ENCODE assay signal across 11 cellular contexts in the genomic region with DNA sequence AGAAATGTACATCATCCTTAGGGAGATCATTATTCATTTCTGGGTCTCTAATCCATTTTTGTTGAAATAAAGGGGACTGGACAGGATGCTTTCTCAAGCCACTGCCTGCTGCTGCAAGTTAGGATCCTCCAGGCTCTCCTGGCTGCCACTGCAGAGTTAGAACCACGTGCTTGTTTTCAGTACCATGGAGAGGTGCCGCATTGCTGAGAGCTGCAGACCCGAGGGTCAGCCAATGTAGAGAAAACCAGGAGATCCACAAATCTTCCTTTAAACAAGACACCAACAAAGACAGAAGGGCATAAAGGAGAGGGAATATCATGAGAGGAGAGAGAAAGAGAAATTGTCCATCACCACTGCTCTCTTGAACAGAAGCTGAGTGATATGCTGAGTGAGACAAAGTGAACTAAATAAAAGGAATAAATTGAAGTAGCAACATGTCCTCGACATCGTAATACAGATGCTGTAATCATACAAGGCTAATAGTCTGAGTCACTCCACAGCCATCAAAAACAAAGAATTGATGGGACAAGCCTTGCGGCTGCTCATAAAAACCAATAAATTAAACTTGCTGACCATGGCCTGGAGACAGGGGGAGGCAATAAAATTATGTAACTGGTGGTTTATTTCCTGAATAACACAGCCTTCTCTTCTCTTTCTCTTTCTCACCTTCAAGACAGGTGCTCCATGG.
A peak's percentile ranks its signal among the peaks of the same experiment; 100 is the strongest.
DNase-seq lines count a peak whose midpoint lies in the region; ATAC-seq and TF ChIP-seq lines count a peak whose summit lies in the region.
"Had no signal": no experiment of that assay in that cellular context is flagged by ENCODE, and none has a peak within 500 bp of the region (broad histone marks: within the 10 kb centered on the region; RNA-seq: fewer than 3 reads in every experiment).

No MANE protein-coding gene starts in this region.

- H3K79me2 ChIP-seq in MM.1S (ENCODE audit: low read length): no peaks in the 10 kb centered on the region

- H3K36me3 ChIP-seq in MM.1S (replicated peaks; ENCODE audit: insufficient read depth, low read length) (no peaks in the 10 kb centered on the region), aorta (ENCODE audit: control insufficient read depth in 1 of 2, insufficient read depth in 2 of 2, low read length in 1 of 2) (no peaks in the 10 kb centered on the region)
- H3K36me3 ChIP-seq: HAP-1 had no signal

- no peak overlapping the region for H3K9ac ChIP-seq in MM.1S (ENCODE audit: low read length)

- H3K4me1 ChIP-seq in MM.1S (ENCODE audit: low read length) (no peaks in the 10 kb centered on the region), aorta (ENCODE audit: control insufficient read depth in 1 of 2, insufficient read depth in 2 of 2, low read length in 2 of 2) (peaks cover 0 to 1% of the 10 kb centered on the region in 2 donors)
- H3K4me1 ChIP-seq: HAP-1 had no signal

- WGBS in aorta, 2 donors: 38 to 43% methylated on average over 6 of the region's 6 CpGs

- H3K9me3 ChIP-seq in MM.1S (replicated peaks; ENCODE audit: insufficient read depth, low read length): no peaks in the 10 kb centered on the region
- H3K9me3 ChIP-seq in aorta (ENCODE audit: control insufficient read depth, low read length): peaks cover 2% of the 10 kb centered on the region
- H3K9me3 ChIP-seq: HAP-1 had no signal

- DNase-seq in GM03348 (ENCODE audit: low spot score): peak; percentile 30
- peak; percentile 11 for DNase-seq in MM.1S
- peak; percentile 42 for DNase-seq in dermis blood vessel endothelial cell
- DNase-seq in myocyte (ENCODE audit: low read depth): peak; percentile 26
- no peak for DNase-seq in 8988T
- DNase-seq in aorta: no peak
- DNase-seq: activated CD4-positive, alpha-beta T cell treated with anti-CD3 and anti-CD28 coated beads, Interleukin-2, amount 50 U/mL, for 48 hours had no signal

- H3K4me2 ChIP-seq in MM.1S (ENCODE audit: low read depth, low read length): no peak overlapping the region
- H3K4me2 ChIP-seq: smooth muscle cell had no signal

- H3K4me3 ChIP-seq in MM.1S (ENCODE audit: low read length): no peak overlapping the region
- H3K4me3 ChIP-seq in aorta (ENCODE audit: low read length in 2 of 2): no peak overlapping the region
- H3K4me3 ChIP-seq: HAP-1, smooth muscle cell had no signal

- no peaks in the 10 kb centered on the region for H3K9me2 ChIP-seq in MM.1S (replicated peaks; ENCODE audit: insufficient read depth, low read length)

- intact Hi-C loops in aorta (cut with DNase I): no loop called here

- H4K20me1 ChIP-seq in MM.1S (ENCODE audit: insufficient read depth, low read length): no peaks in the 10 kb centered on the region

- no peak for TF ChIP-seq CTCF in MM.1S (IDR thresholded peaks at IDR 0.05; ENCODE audit: low read length)

- H3F3A ChIP-seq in MM.1S (ENCODE audit: insufficient read depth, low read length): no peaks in the 10 kb centered on the region

- ATAC-seq in aorta (ENCODE audit: low FRiP score): no peak
- no peak for ATAC-seq in GM19328 (IDR thresholded peaks at IDR 0.05; ENCODE audit: unreplicated experiment)
- no peak for ATAC-seq in GM18867 (IDR thresholded peaks at IDR 0.05; ENCODE audit: unreplicated experiment)

- no peak overlapping the region for H3K27ac ChIP-seq in MM.1S (ENCODE audit: low read length)
- no peak overlapping the region for H3K27ac ChIP-seq in aorta (ENCODE audit: low read depth in 1 of 2, low read length in 2 of 2)

- H2AFZ ChIP-seq in MM.1S (ENCODE audit: low read length): no peak overlapping the region

- H3K27me3 ChIP-seq in MM.1S (replicated peaks; ENCODE audit: insufficient read depth, low read length) (no peaks in the 10 kb centered on the region), aorta (ENCODE audit: control insufficient read depth in 1 of 2, insufficient read depth in 2 of 2, low read length in 1 of 2) (no peaks in the 10 kb centered on the region)

Comparison
In these comparisons a context has a peak if more than half of its experiments do, and no peak if none do; other contexts are left out.
1. DNase-seq: peak in GM03348 (single experiment), MM.1S (single experiment), dermis blood vessel endothelial cell (single experiment) and myocyte (single experiment); none in 8988T (single experiment) and aorta (0 of 2).